In genomic region chr3:145522179-145522578, GRCh38 we compare ENCODE assay signal across 1 cellular context.
TF ChIP-seq lines count a peak whose summit lies in the region.

No MANE protein-coding gene starts in this region.

TF ChIP-seq in H1, 55 proteins besides CTCF, POLR2A, EP300 and RAD21 (continued from another document):
- no peak for TF ChIP-seq CHD7 (IDR thresholded peaks at IDR 0.05; ENCODE audit: insufficient replicate concordance, low read length)
